ENCODE assay signal across 18 cellular contexts in the genomic region with DNA sequence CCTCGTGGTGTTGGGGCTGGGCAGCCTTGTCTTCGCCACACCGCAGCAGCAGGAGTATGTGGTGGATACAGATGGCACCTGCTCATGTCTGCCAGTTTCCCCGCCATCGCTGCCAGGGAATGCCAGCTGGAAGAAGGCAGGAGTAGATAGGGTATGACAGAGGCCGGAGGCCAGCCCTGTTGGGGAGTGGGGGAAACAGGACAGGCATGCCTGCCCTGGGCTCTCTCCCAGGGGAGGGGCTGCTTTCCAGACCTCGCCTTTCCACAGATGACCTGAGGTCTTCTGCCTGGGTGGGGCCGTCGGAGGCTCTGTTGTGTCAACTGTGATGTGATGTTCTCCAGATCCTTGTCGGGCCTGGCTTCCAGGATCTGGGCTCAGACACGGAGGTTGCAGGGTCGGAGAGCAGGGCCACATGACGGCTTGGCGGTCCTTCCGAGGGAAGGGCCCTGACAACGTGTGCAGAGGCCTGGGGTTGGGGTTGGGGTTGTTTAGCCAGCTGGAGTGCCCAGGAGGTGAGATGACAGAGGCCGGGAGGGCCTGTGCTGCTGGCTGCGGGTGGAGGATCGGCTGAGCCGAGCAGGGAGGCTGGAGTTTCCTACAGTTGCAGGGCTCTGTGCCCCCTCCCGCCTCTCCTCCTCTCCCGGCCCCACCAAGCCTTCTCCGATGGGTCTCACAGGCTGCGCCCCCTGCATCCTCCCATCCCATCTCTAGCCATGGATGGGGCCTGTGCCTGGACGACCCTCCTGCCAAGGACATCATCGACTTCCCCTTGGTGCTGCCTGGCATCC.
DNase-seq lines count a peak whose midpoint lies in the region; ATAC-seq and TF ChIP-seq lines count a peak whose summit lies in the region.
"Had no signal": no experiment of that assay in that cellular context is flagged by ENCODE, and none has a peak within 500 bp of the region (broad histone marks: within the 10 kb centered on the region; RNA-seq: fewer than 3 reads in every experiment).

No MANE protein-coding gene starts in this region.

- no peaks in the 10 kb centered on the region for H3K9me3 Mint-ChIP-seq in immature natural killer cell
- H3K9me3 Mint-ChIP-seq in stimulated activated effector memory CD8-positive, alpha-beta T cell treated with anti-CD3 and anti-CD28 coated beads, Interleukin-12 subunit alpha, Interleukin-12 subunit beta, amount 100 ng/mL, for 72 hours, result no peaks in the 10 kb centered on the region
- H3K9me3 Mint-ChIP-seq: activated naive CD4-positive, alpha-beta T cell treated with anti-CD3 and anti-CD28 coated beads, Interleukin-2, amount 10 ng/mL, durations not matched to agents 7 days and 5 days; endodermal cell; mesothelial cell of epicardium; nephron progenitor cell had no signal

- WGBS in body of pancreas, 2 donors, result 72 to 73% methylated on average over 13 to 20 of the region's 26 CpGs
- 86% methylated on average over 26 of the region's 26 CpGs for WGBS in sigmoid colon, 2 donors

- TF ChIP-seq EP300 in sigmoid colon (IDR thresholded peaks at IDR 0.05), result no peak

- H3K27me3 ChIP-seq in H7 (ENCODE audit: control insufficient read depth, insufficient read depth, low read length), result no peaks in the 10 kb centered on the region
- no peaks in the 10 kb centered on the region for H3K27me3 ChIP-seq in body of pancreas
- H3K27me3 ChIP-seq in right atrium auricular region, result no peaks in the 10 kb centered on the region
- H3K27me3 ChIP-seq in sigmoid colon, result no peaks in the 10 kb centered on the region
- H3K27me3 ChIP-seq: ascending aorta had no signal

- H3K4me1 Mint-ChIP-seq in immature natural killer cell, result no peaks in the 10 kb centered on the region
- H3K4me1 Mint-ChIP-seq in stimulated activated effector memory CD8-positive, alpha-beta T cell treated with anti-CD3 and anti-CD28 coated beads, Interleukin-12 subunit alpha, Interleukin-12 subunit beta, amount 100 ng/mL, for 72 hours, result no peaks in the 10 kb centered on the region
- H3K4me1 Mint-ChIP-seq: activated naive CD4-positive, alpha-beta T cell treated with anti-CD3 and anti-CD28 coated beads, Interleukin-2, amount 10 ng/mL, durations not matched to agents 7 days and 5 days; endodermal cell had no signal

- ATAC-seq in body of pancreas, result peak; percentile 39
- no peak for ATAC-seq in stimulated activated effector memory CD8-positive, alpha-beta T cell treated with anti-CD3 and anti-CD28 coated beads, Interleukin-12 subunit alpha, Interleukin-12 subunit beta, amount 100 ng/mL, for 72 hours

- no peak overlapping the region for H3K27ac ChIP-seq in body of pancreas
- peak overlapping the region; percentile 52 to 57 for H3K27ac ChIP-seq in right atrium auricular region
- H3K27ac ChIP-seq in sigmoid colon, result peak overlapping the region in 3 of 4 donors; percentile 71 to 74 (median 73)
- H3K27ac ChIP-seq: ascending aorta had no signal

- H3K27ac Mint-ChIP-seq in immature natural killer cell, result no peak overlapping the region
- no peak overlapping the region for H3K27ac Mint-ChIP-seq in stimulated activated effector memory CD8-positive, alpha-beta T cell treated with anti-CD3 and anti-CD28 coated beads, Interleukin-12 subunit alpha, Interleukin-12 subunit beta, amount 100 ng/mL, for 72 hours
- H3K27ac Mint-ChIP-seq: activated naive CD4-positive, alpha-beta T cell treated with anti-CD3 and anti-CD28 coated beads, Interleukin-2, amount 10 ng/mL, durations not matched to agents 7 days and 5 days; endodermal cell; mesothelial cell of epicardium; nephron progenitor cell had no signal

- peaks cover 0 to 2% (median 2%) of the 10 kb centered on the region in 3 donors for H3K27me3 Mint-ChIP-seq in immature natural killer cell (ENCODE audit: low read depth in 3 of 3)

- H3K4me3 Mint-ChIP-seq in immature natural killer cell, result no peak overlapping the region
- H3K4me3 Mint-ChIP-seq in stimulated activated effector memory CD8-positive, alpha-beta T cell treated with anti-CD3 and anti-CD28 coated beads, Interleukin-12 subunit alpha, Interleukin-12 subunit beta, amount 100 ng/mL, for 72 hours, result no peak overlapping the region
- H3K4me3 Mint-ChIP-seq: activated naive CD4-positive, alpha-beta T cell treated with anti-CD3 and anti-CD28 coated beads, Interleukin-2, amount 10 ng/mL, durations not matched to agents 7 days and 5 days; endodermal cell; mesothelial cell of epicardium; nephron progenitor cell had no signal

- H3K4me1 ChIP-seq in body of pancreas (peaks cover 6% of the 10 kb centered on the region), right atrium auricular region (peaks cover 0 to 22% of the 10 kb centered on the region in 2 donors), sigmoid colon (peaks cover 0 to 27% (median 25%) of the 10 kb centered on the region in 4 donors)

- H3K9me3 ChIP-seq in body of pancreas, result no peaks in the 10 kb centered on the region
- no peaks in the 10 kb centered on the region for H3K9me3 ChIP-seq in right atrium auricular region
- no peaks in the 10 kb centered on the region for H3K9me3 ChIP-seq in sigmoid colon
- H3K9me3 ChIP-seq: ascending aorta had no signal

- intact Hi-C loops in body of pancreas (cut with DNase I), result no loop called here
- intact Hi-C loops in sigmoid colon (cut with DNase I), result loop anchor here (2.0 kb wide), 1 partner anchor 15 kb away; no protein-coding TSS in a partner anchor

- no peaks in the 10 kb centered on the region for H3K36me3 ChIP-seq in H7 (replicated peaks; ENCODE audit: control insufficient read depth, insufficient read depth, low read length)
- H3K36me3 ChIP-seq in body of pancreas (replicated peaks in 1 of 2; ENCODE audit: insufficient read depth in 1 of 2, low read depth in 2 of 2), result no peaks in the 10 kb centered on the region
- H3K36me3 ChIP-seq in right atrium auricular region, result no peaks in the 10 kb centered on the region
- no peaks in the 10 kb centered on the region for H3K36me3 ChIP-seq in sigmoid colon
- H3K36me3 ChIP-seq: ascending aorta had no signal

- H3K4me3 ChIP-seq in H7 (ENCODE audit: insufficient read depth, low read depth, low read length), result no peak overlapping the region
- no peak overlapping the region for H3K4me3 ChIP-seq in body of pancreas
- H3K4me3 ChIP-seq in right atrium auricular region, result no peak overlapping the region
- H3K4me3 ChIP-seq in sigmoid colon, result no peak overlapping the region
- H3K4me3 ChIP-seq: ascending aorta had no signal

- DNase-seq in H7 (peak; percentile 28), body of pancreas (no peak), right atrium auricular region (ENCODE audit: low spot score) (no peak), sigmoid colon (no peak), immature natural killer cell (no peak), NCI-H2227 (lab: John Stamatoyannopoulos, UW; ENCODE audit: unreplicated experiment) (no peak)
- DNase-seq in stimulated activated effector memory CD8-positive, alpha-beta T cell treated with anti-CD3 and anti-CD28 coated beads, Interleukin-12 subunit alpha, Interleukin-12 subunit beta, amount 100 ng/mL, for 72 hours (ENCODE audit: low spot score in 2 of 2), result no peak
- DNase-seq: activated CD4-positive, alpha-beta T cell treated with anti-CD3 and anti-CD28 coated beads, Interleukin-2, amount 50 U/mL, for 1 hour; activated naive CD4-positive, alpha-beta T cell treated with anti-CD3 and anti-CD28 coated beads, Interleukin-2, amount 10 ng/mL, durations not matched to agents 7 days and 5 days; endodermal cell; Kasumi-1; NCI-H1092; NCI-H526; nephron progenitor cell; stimulated activated CD4-positive, alpha-beta T cell treated with anti-CD3 and anti-CD28 coated beads, Interleukin-4, amount 100 ng/mL, for 4 hours; T-helper 1 cell had no signal

- no peaks in the 10 kb centered on the region for H3K36me3 Mint-ChIP-seq in immature natural killer cell
- no peaks in the 10 kb centered on the region for H3K36me3 Mint-ChIP-seq in stimulated activated effector memory CD8-positive, alpha-beta T cell treated with anti-CD3 and anti-CD28 coated beads, Interleukin-12 subunit alpha, Interleukin-12 subunit beta, amount 100 ng/mL, for 72 hours
- H3K36me3 Mint-ChIP-seq: activated naive CD4-positive, alpha-beta T cell treated with anti-CD3 and anti-CD28 coated beads, Interleukin-2, amount 10 ng/mL, durations not matched to agents 7 days and 5 days; mesothelial cell of epicardium had no signal

- TF ChIP-seq CTCF in body of pancreas (IDR thresholded peaks at IDR 0.05) (no peak), right atrium auricular region (IDR thresholded peaks at IDR 0.05) (no peak), sigmoid colon (IDR thresholded peaks at IDR 0.05) (no peak)

- no peak for TF ChIP-seq POLR2A in body of pancreas (IDR thresholded peaks at IDR 0.05)
- no peak for TF ChIP-seq POLR2A in sigmoid colon (IDR thresholded peaks at IDR 0.05)

Comparison
In these comparisons a context has a peak if more than half of its experiments do, and no peak if none do; other contexts are left out.
1. H3K27ac ChIP-seq: peak in right atrium auricular region (2 of 2) and sigmoid colon (3 of 4); none in body of pancreas (0 of 4).